ENCODE assay signal across 11 cellular contexts in the genomic region with DNA sequence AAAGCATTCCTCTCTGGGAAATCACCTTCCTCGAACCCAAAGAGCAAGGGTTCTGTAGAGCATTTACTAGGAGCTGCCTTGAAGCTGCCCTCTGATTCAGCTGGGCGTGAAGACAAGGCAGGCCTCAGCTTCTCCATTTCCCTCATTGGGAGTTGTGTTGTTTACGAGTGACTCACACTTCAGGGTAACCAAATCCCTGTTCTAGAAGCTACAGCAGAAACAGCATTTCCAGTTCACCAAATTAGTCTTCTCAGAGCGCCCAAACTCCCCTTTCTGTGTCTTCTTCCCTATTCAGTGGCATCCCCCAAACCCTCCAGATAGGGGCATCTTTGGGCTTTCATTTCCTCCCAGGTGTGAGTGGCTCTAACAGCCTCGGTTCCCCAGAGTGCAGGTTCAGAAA. TPM values are rescaled to one million over a fixed set of nuclear protein-coding genes. Genes with fewer than 3 reads are reported as not detected.
A peak's percentile ranks its signal among the peaks of the same experiment; 100 is the strongest.
DNase-seq lines count a peak whose midpoint lies in the region; ATAC-seq and TF ChIP-seq lines count a peak whose summit lies in the region.
"Had no signal": no experiment of that assay in that cellular context is flagged by ENCODE, and none has a peak within 500 bp of the region (broad histone marks: within the 10 kb centered on the region; RNA-seq: fewer than 3 reads in every experiment).

No MANE protein-coding gene starts in this region.

- H3K9me3 Mint-ChIP-seq in neural progenitor cell, result no peaks in the 10 kb centered on the region
- H3K9me3 Mint-ChIP-seq: GM23338 had no signal

- TF ChIP-seq CTCF in neural progenitor cell (IDR thresholded peaks at IDR 0.05), result no peak

- H4K20me1 ChIP-seq in neural progenitor cell (ENCODE audit: low read depth), result no peaks in the 10 kb centered on the region

- no peak overlapping the region for H3K4me3 ChIP-seq in neural progenitor cell
- H3K4me3 ChIP-seq: GM23338 had no signal

- DNase-seq in EH (ENCODE audit: low read depth) (peak; percentile 61), LHCN-M2 (ENCODE audit: low read depth) (peak; percentile 57), epithelial cell of prostate (ENCODE audit: low read depth, low spot score) (peak; percentile 18), neural progenitor cell (ENCODE audit: low spot score) (no peak), NCI-H1048 (lab: John Stamatoyannopoulos, UW) (no peak), foreskin melanocyte (no peak)
- DNase-seq in stimulated activated CD4-positive, alpha-beta T cell treated with anti-CD3 and anti-CD28 coated beads, Interleukin-1b, Interleukin-23, amount 100 ng/mL, for 48 hours, result no peak
- DNase-seq: GF-D8, nephron progenitor cell had no signal

- H3K36me3 Mint-ChIP-seq in neural progenitor cell, result no peaks in the 10 kb centered on the region

- peak overlapping the region; percentile 57 for H3K4me3 Mint-ChIP-seq in neural progenitor cell
- H3K4me3 Mint-ChIP-seq: GM23338, nephron progenitor cell had no signal

- H3K27me3 ChIP-seq in neural progenitor cell, result no peaks in the 10 kb centered on the region

- H3K36me3 ChIP-seq in neural progenitor cell, result no peaks in the 10 kb centered on the region

- peaks cover 21% of the 10 kb centered on the region for H3K27me3 Mint-ChIP-seq in neural progenitor cell (ENCODE audit: insufficient read depth, low read depth)

- H3K4me2 ChIP-seq in neural progenitor cell, result no peak overlapping the region
- H3K4me2 ChIP-seq: GM23338 had no signal

- no peak overlapping the region for H3K27ac ChIP-seq in epithelial cell of prostate
- no peak overlapping the region for H3K27ac ChIP-seq in neural progenitor cell

- H3K27ac Mint-ChIP-seq in neural progenitor cell, result peak overlapping the region; percentile 65
- H3K27ac Mint-ChIP-seq: GM23338, nephron progenitor cell had no signal

- peaks cover 7% of the 10 kb centered on the region for H3F3A ChIP-seq in neural progenitor cell (ENCODE audit: low read depth)

- peaks cover 12% of the 10 kb centered on the region for H3K4me1 ChIP-seq in neural progenitor cell

- no peak for ATAC-seq in HG02852 (IDR thresholded peaks at IDR 0.05; ENCODE audit: unreplicated experiment)

- no peaks in the 10 kb centered on the region for H3K9me3 ChIP-seq in neural progenitor cell (ENCODE audit: low read depth)

- H3K79me2 ChIP-seq in neural progenitor cell (ENCODE audit: low read depth), result no peaks in the 10 kb centered on the region

- no peak overlapping the region for H2AFZ ChIP-seq in neural progenitor cell (replicated peaks)
- H2AFZ ChIP-seq: GM23338 had no signal

- H3K4me1 Mint-ChIP-seq in neural progenitor cell, result peaks cover 42% of the 10 kb centered on the region

- no peak overlapping the region for H3K9ac ChIP-seq in neural progenitor cell

RNA-seq across cellular contexts. Expression of a gene that starts 0.9 kb away (rescaled TPM):
- total RNA-seq in LHCN-M2 (2014; rRNA removed) (not detected in 2 replicates), neural progenitor cell (ENCODE audit: low replicate concordance) (0.19 and 1.7 TPM in 2 replicates)
- polyA plus RNA-seq in LHCN-M2 (2012), result not detected
- total RNA-seq: GM23338 had no signal
- polyA plus RNA-seq: GM23338 had no signal

RNA-seq across cellular contexts. Expression of a gene that starts 41.8 kb away (rescaled TPM):
- total RNA-seq in LHCN-M2 (2014; rRNA removed) (not detected in 2 replicates), neural progenitor cell (ENCODE audit: low replicate concordance) (not detected in 2 replicates)
- not detected for polyA plus RNA-seq in LHCN-M2 (2012)
- total RNA-seq: GM23338 had no signal

Comparison
In these comparisons a context has a peak if more than half of its experiments do, and no peak if none do; other contexts are left out.
1. DNase-seq: peak in EH (single experiment), LHCN-M2 (single experiment) and epithelial cell of prostate (single experiment); none in neural progenitor cell (single experiment), stimulated activated CD4-positive, alpha-beta T cell treated with anti-CD3 and anti-CD28 coated beads, Interleukin-1b, Interleukin-23, amount 100 ng/mL, for 48 hours (single experiment), NCI-H1048 (single experiment) and foreskin melanocyte (single experiment).